In genomic region chrX:125172531-125172930, GRCh38 we compare ENCODE assay signal across 37 cellular contexts.
"Had no signal": no experiment of that assay in that cellular context is flagged by ENCODE, and none has a peak within 500 bp of the region (broad histone marks: within the 10 kb centered on the region; RNA-seq: fewer than 3 reads in every experiment).

No MANE protein-coding gene starts in this region.

- H3K9me3 Mint-ChIP-seq: activated B cell treated with CpG ODN at 0.5 μM for 24 hours; activated CD4-positive, alpha-beta memory T cell treated with anti-CD3 and anti-CD28 coated beads for 36 hours; activated CD4-positive, alpha-beta T cell treated with anti-CD3 and anti-CD28 coated beads, Interleukin-2, amount 10 ng/mL, durations not matched to agents 24 days and 14 days; activated CD8-positive, alpha-beta T cell treated with anti-CD3 and anti-CD28 coated beads for 36 hours; activated naive CD4-positive, alpha-beta T cell treated with anti-CD3 and anti-CD28 coated beads for 36 hours; activated naive CD4-positive, alpha-beta T cell treated with anti-CD3 and anti-CD28 coated beads, Interleukin-2, amount 50 U/mL, for 72 hours; activated naive CD8-positive, alpha-beta T cell treated with anti-CD3 and anti-CD28 coated beads for 36 hours; activated T-cell treated with anti-CD3 and anti-CD28 coated beads, Interleukin-2, amount 50 U/mL, for 4 hours; activated T-cell treated with anti-CD3 and anti-CD28 coated beads, Interleukin-2, amount 50 U/mL, for 72 hours; activated T-helper 1 cell treated with anti-CD3 and anti-CD28 coated beads, Interleukin-12 subunit alpha, Interleukin-12 subunit beta, Interleukin-2, Interleukin-4 antibody, amounts not matched to agents 30 ng/mL and 10 ng/mL and 1 ng/mL, durations not matched to agents 14 hours and 24 hours and 36 hours; activated T-helper 17 cell treated with anti-CD3 and anti-CD28 coated beads, Interleukin-2, amount 50 U/mL, for 72 hours; brain; central memory CD8-positive, alpha-beta T cell; T-cell; T-helper 2 cell treated with Interferon-gamma antibody and Interleukin-4, amounts not matched to agents 5 μg/mL and 100 μg/mL, for 36 hours had no signal

- H3K9me3 ChIP-seq: adrenal gland had no signal

- H3K27ac ChIP-seq: adrenal gland, cardiac muscle cell, VCaP had no signal

- H3K27me3 Mint-ChIP-seq: activated B cell treated with CpG ODN at 0.5 μM for 24 hours; activated CD4-positive, alpha-beta memory T cell treated with anti-CD3 and anti-CD28 coated beads for 36 hours; activated CD4-positive, alpha-beta T cell treated with anti-CD3 and anti-CD28 coated beads, Interleukin-2, amount 10 ng/mL, durations not matched to agents 24 days and 14 days; activated CD8-positive, alpha-beta T cell treated with anti-CD3 and anti-CD28 coated beads for 36 hours; activated naive CD8-positive, alpha-beta T cell treated with anti-CD3 and anti-CD28 coated beads for 36 hours; activated T-helper 17 cell treated with anti-CD3 and anti-CD28 coated beads, Interleukin-2, amount 50 U/mL, for 72 hours; brain; central memory CD8-positive, alpha-beta T cell had no signal

- H3K4me3 ChIP-seq: adrenal gland, cardiac muscle cell had no signal

- H3K36me3 ChIP-seq: adrenal gland, cardiac muscle cell had no signal

- H3K4me1 ChIP-seq: adrenal gland had no signal

- H3K4me3 Mint-ChIP-seq: activated B cell treated with CpG ODN at 0.5 μM for 24 hours; activated CD4-positive, alpha-beta memory T cell treated with anti-CD3 and anti-CD28 coated beads for 36 hours; activated CD4-positive, alpha-beta T cell treated with anti-CD3 and anti-CD28 coated beads, Interleukin-2, amount 10 ng/mL, durations not matched to agents 24 days and 14 days; activated CD8-positive, alpha-beta T cell treated with anti-CD3 and anti-CD28 coated beads for 36 hours; activated naive CD4-positive, alpha-beta T cell treated with anti-CD3 and anti-CD28 coated beads for 36 hours; activated naive CD8-positive, alpha-beta T cell treated with anti-CD3 and anti-CD28 coated beads for 36 hours; activated T-cell treated with anti-CD3 and anti-CD28 coated beads, Interleukin-2, amount 50 U/mL, for 4 hours; activated T-cell treated with anti-CD3 and anti-CD28 coated beads, Interleukin-2, amount 50 U/mL, for 72 hours; activated T-helper 1 cell treated with anti-CD3 and anti-CD28 coated beads, Interleukin-12 subunit alpha, Interleukin-12 subunit beta, Interleukin-2, Interleukin-4 antibody, amounts not matched to agents 30 ng/mL and 10 ng/mL and 1 ng/mL, durations not matched to agents 14 hours and 24 hours and 36 hours; activated T-helper 17 cell treated with anti-CD3 and anti-CD28 coated beads, Interleukin-2, amount 50 U/mL, for 72 hours; brain; central memory CD8-positive, alpha-beta T cell; T-cell; T-helper 2 cell treated with Interferon-gamma antibody and Interleukin-4, amounts not matched to agents 5 μg/mL and 100 μg/mL, for 36 hours had no signal

- DNase-seq: activated B cell treated with CpG ODN at 0.5 μM for 24 hours; activated CD4-positive, alpha-beta memory T cell treated with anti-CD3 and anti-CD28 coated beads for 36 hours; activated CD4-positive, alpha-beta T cell treated with anti-CD3 and anti-CD28 coated beads for 4 hours; activated CD4-positive, alpha-beta T cell treated with anti-CD3 and anti-CD28 coated beads, Interleukin-2, amount 10 ng/mL, durations not matched to agents 24 days and 14 days; activated CD4-positive, alpha-beta T cell treated with anti-CD3 and anti-CD28 coated beads, Interleukin-2, amount 50 U/mL, for 1 hour; activated CD4-positive, alpha-beta T cell treated with anti-CD3 and anti-CD28 coated beads, Interleukin-2, amount 50 U/mL, for 4 hours; activated CD4-positive, CD25-positive, alpha-beta regulatory T cell treated with anti-CD3 and anti-CD28 coated beads, Interleukin-2, amount 50 U/mL, for 72 hours; activated CD8-positive, alpha-beta memory T cell treated with anti-CD3 and anti-CD28 coated beads, Interleukin-2, amount 50 U/mL, for 4 hours; activated CD8-positive, alpha-beta T cell treated with anti-CD3 and anti-CD28 coated beads for 36 hours; activated effector memory CD4-positive, alpha-beta T cell treated with anti-CD3 and anti-CD28 coated beads, Interleukin-2, amount 50 U/mL, for 16 hours; activated gamma-delta T cell treated with Interleukin-2 at 50 U/mL for 16 hours; activated naive CD4-positive, alpha-beta T cell; activated naive CD4-positive, alpha-beta T cell treated with anti-CD3 and anti-CD28 coated beads for 36 hours; activated naive CD4-positive, alpha-beta T cell treated with anti-CD3 and anti-CD28 coated beads, Interleukin-2, amount 50 U/mL, for 16 hours; activated naive CD8-positive, alpha-beta T cell treated with anti-CD3 and anti-CD28 coated beads for 36 hours; activated T-cell treated with anti-CD3 and anti-CD28 coated beads for 4 hours; activated T-cell treated with anti-CD3 and anti-CD28 coated beads, Interleukin-2, amount 50 U/mL, for 1 hour; activated T-cell treated with anti-CD3 and anti-CD28 coated beads, Interleukin-2, amount 50 U/mL, for 4 hours; activated T-cell treated with anti-CD3 and anti-CD28 coated beads, Interleukin-2, amount 50 U/mL, for 72 hours; adrenal gland; amniotic stem cell; aorta; caudate nucleus; cerebellar nuclear complex; T-cell; T-helper 2 cell; T-helper 9 cell had no signal

- ATAC-seq: activated CD8-positive, alpha-beta T cell treated with anti-CD3 and anti-CD28 coated beads for 36 hours; activated naive CD4-positive, alpha-beta T cell treated with anti-CD3 and anti-CD28 coated beads, Interleukin-2, amount 50 U/mL, for 72 hours; activated T-cell treated with anti-CD3 and anti-CD28 coated beads, Interleukin-2, amount 50 U/mL, for 4 hours; activated T-cell treated with anti-CD3 and anti-CD28 coated beads, Interleukin-2, amount 50 U/mL, for 72 hours; activated T-helper 17 cell treated with anti-CD3 and anti-CD28 coated beads, Interleukin-2, amount 50 U/mL, for 72 hours; T-cell had no signal

- H3K27me3 ChIP-seq: adrenal gland, cardiac muscle cell had no signal

- H3K4me1 Mint-ChIP-seq: activated B cell treated with CpG ODN at 0.5 μM for 24 hours; activated CD4-positive, alpha-beta T cell treated with anti-CD3 and anti-CD28 coated beads, Interleukin-2, amount 10 ng/mL, durations not matched to agents 24 days and 14 days; activated naive CD8-positive, alpha-beta T cell treated with anti-CD3 and anti-CD28 coated beads for 36 hours; activated T-helper 17 cell treated with anti-CD3 and anti-CD28 coated beads, Interleukin-2, amount 50 U/mL, for 72 hours; central memory CD8-positive, alpha-beta T cell; T-cell had no signal

- FAIRE-seq: bronchial epithelial cell, TTC549 had no signal

- H3K36me3 Mint-ChIP-seq: activated CD4-positive, alpha-beta memory T cell treated with anti-CD3 and anti-CD28 coated beads for 36 hours; activated naive CD4-positive, alpha-beta T cell treated with anti-CD3 and anti-CD28 coated beads, Interleukin-2, amount 50 U/mL, for 72 hours; activated naive CD8-positive, alpha-beta T cell treated with anti-CD3 and anti-CD28 coated beads for 36 hours; brain; T-cell had no signal

- H3K27ac Mint-ChIP-seq: activated B cell treated with CpG ODN at 0.5 μM for 24 hours; activated CD4-positive, alpha-beta memory T cell treated with anti-CD3 and anti-CD28 coated beads for 36 hours; activated CD4-positive, alpha-beta T cell treated with anti-CD3 and anti-CD28 coated beads, Interleukin-2, amount 10 ng/mL, durations not matched to agents 24 days and 14 days; activated CD8-positive, alpha-beta T cell treated with anti-CD3 and anti-CD28 coated beads for 36 hours; activated naive CD4-positive, alpha-beta T cell treated with anti-CD3 and anti-CD28 coated beads for 36 hours; activated naive CD4-positive, alpha-beta T cell treated with anti-CD3 and anti-CD28 coated beads, Interleukin-2, amount 50 U/mL, for 72 hours; activated naive CD8-positive, alpha-beta T cell treated with anti-CD3 and anti-CD28 coated beads for 36 hours; activated T-cell treated with anti-CD3 and anti-CD28 coated beads, Interleukin-2, amount 50 U/mL, for 72 hours; activated T-helper 1 cell treated with anti-CD3 and anti-CD28 coated beads, Interleukin-12 subunit alpha, Interleukin-12 subunit beta, Interleukin-2, Interleukin-4 antibody, amounts not matched to agents 30 ng/mL and 10 ng/mL and 1 ng/mL, durations not matched to agents 14 hours and 24 hours and 36 hours; activated T-helper 17 cell treated with anti-CD3 and anti-CD28 coated beads, Interleukin-2, amount 50 U/mL, for 72 hours; brain; T-cell; T-helper 2 cell treated with Interferon-gamma antibody and Interleukin-4, amounts not matched to agents 5 μg/mL and 100 μg/mL, for 36 hours had no signal
